In genomic region chr2:96882230-96882629, GRCh38 we compare ENCODE assay signal across 26 cellular contexts. TPM values are rescaled to one million over a fixed set of nuclear protein-coding genes. Genes with fewer than 3 reads are reported as not detected.
DNase-seq lines count a peak whose midpoint lies in the region; ATAC-seq and TF ChIP-seq lines count a peak whose summit lies in the region.
"Had no signal": no experiment of that assay in that cellular context is flagged by ENCODE, and none has a peak within 500 bp of the region (broad histone marks: within the 10 kb centered on the region; RNA-seq: fewer than 3 reads in every experiment).

No MANE protein-coding gene starts in this region.

- no peak overlapping the region for H4K8ac ChIP-seq in mesendoderm (ENCODE audit: low read depth, low read length)

- no peak overlapping the region for H3K4me2 ChIP-seq in mesendoderm (ENCODE audit: low read length)

- H3K4me1 ChIP-seq in endodermal cell (ENCODE audit: control insufficient read depth, insufficient read depth, low read length) (peaks cover 8% of the 10 kb centered on the region), mesendoderm (ENCODE audit: control insufficient read depth, low read depth, low read length) (peaks cover 15% of the 10 kb centered on the region), urinary bladder (ENCODE audit: insufficient read depth) (no peaks in the 10 kb centered on the region)
- H3K4me1 ChIP-seq: body of pancreas had no signal

- no peak for TF ChIP-seq CTCF in endodermal cell (conservative IDR thresholded peaks at IDR 0.05)
- TF ChIP-seq CTCF in activated CD8-positive, alpha-beta T cell treated with anti-CD3 and anti-CD28 coated beads for 36 hours (IDR thresholded peaks at IDR 0.05) = no peak

- H3K4me3 Mint-ChIP-seq in endodermal cell = no peak overlapping the region
- H3K4me3 Mint-ChIP-seq in activated CD8-positive, alpha-beta memory T cell treated with anti-CD3 and anti-CD28 coated beads, Interleukin-2, amount 10 ng/mL, durations not matched to agents 7 days and 5 days = no peak overlapping the region
- no peak overlapping the region for H3K4me3 Mint-ChIP-seq in activated CD8-positive, alpha-beta T cell treated with anti-CD3 and anti-CD28 coated beads for 36 hours
- H3K4me3 Mint-ChIP-seq: stimulated activated naive CD8-positive, alpha-beta T cell treated with anti-CD3 and anti-CD28 coated beads, Interleukin-15, Interleukin-2, amounts not matched to agents 100 ng/mL and 50 ng/mL, for 24 hours; type B pancreatic cell had no signal

- H3K27me3 ChIP-seq in endodermal cell (ENCODE audit: control insufficient read depth, insufficient read depth, low read length, poor library complexity, severe bottlenecking) (no peaks in the 10 kb centered on the region), mesendoderm (ENCODE audit: insufficient read depth, low read length, poor library complexity) (no peaks in the 10 kb centered on the region)
- H3K27me3 ChIP-seq: body of pancreas, MG63 had no signal

- H3K36me3 ChIP-seq in endodermal cell (ENCODE audit: control insufficient read depth, insufficient read depth, low read length) (no peaks in the 10 kb centered on the region), mesendoderm (ENCODE audit: control insufficient read depth, insufficient read depth, low read length) (no peaks in the 10 kb centered on the region), urinary bladder (ENCODE audit: insufficient read depth) (no peaks in the 10 kb centered on the region)
- H3K36me3 ChIP-seq: left lung, MG63 had no signal

- H2AK5ac ChIP-seq in mesendoderm (ENCODE audit: low read length) = peak overlapping the region; percentile 52

- H3K18ac ChIP-seq in mesendoderm (ENCODE audit: low read length) = peak overlapping the region; percentile 15

- CTCF ChIA-PET in activated CD8-positive, alpha-beta memory T cell treated with anti-CD3 and anti-CD28 coated beads, Interleukin-2, amount 10 ng/mL, durations not matched to agents 7 days and 5 days (lab: Charles Lee) = interaction anchor here (1.2 kb wide), 1 partner anchor 69 kb away, joined by 4 read pairs; no protein-coding TSS in a partner anchor
- CTCF ChIA-PET in activated CD8-positive, alpha-beta T cell treated with anti-CD3 and anti-CD28 coated beads for 36 hours (lab: Charles Lee) = interaction anchor here (2.6 to 3.0 kb wide), 2 partner anchors 24 to 69 kb away, joined by 10 to 11 read pairs; partner anchors contain the start of gene ANKRD39

- H3K9me3 ChIP-seq in endodermal cell (ENCODE audit: control insufficient read depth, low read length) = no peaks in the 10 kb centered on the region
- H3K9me3 ChIP-seq: body of pancreas, left lung, MG63 had no signal

- H3K56ac ChIP-seq in mesendoderm (ENCODE audit: low read length) = peak overlapping the region; percentile 75

- DNase-seq in NCI-H510A treated with DMSO at 0.1 percent for 48 hours (lab: John Stamatoyannopoulos, UW) (peak; percentile 21), NCI-H510A (lab: John Stamatoyannopoulos, UW) (no peak), endodermal cell (peak; percentile 82), mesendoderm (peak; percentile 49), dedifferentiated amniotic fluid mesenchymal stem cell (ENCODE audit: extremely low spot score) (no peak)
- DNase-seq in activated CD8-positive, alpha-beta memory T cell treated with anti-CD3 and anti-CD28 coated beads, Interleukin-2, amount 10 ng/mL, durations not matched to agents 7 days and 5 days = no peak
- no peak for DNase-seq in activated CD8-positive, alpha-beta T cell treated with anti-CD3 and anti-CD28 coated beads for 36 hours
- DNase-seq: 8988T; activated CD4-positive, CD25-positive, alpha-beta regulatory T cell; activated CD8-positive, alpha-beta memory T cell treated with anti-CD3 and anti-CD28 coated beads for 24 hours; body of pancreas; C1 segment of cervical spinal cord; foreskin melanocyte; GDM1; MG63; NCI-H146; NCI-H345; nucleus accumbens; T-helper 9 cell had no signal

- H3K4me1 Mint-ChIP-seq in endodermal cell = peaks cover 20% of the 10 kb centered on the region
- no peaks in the 10 kb centered on the region for H3K4me1 Mint-ChIP-seq in activated CD8-positive, alpha-beta memory T cell treated with anti-CD3 and anti-CD28 coated beads, Interleukin-2, amount 10 ng/mL, durations not matched to agents 7 days and 5 days
- no peaks in the 10 kb centered on the region for H3K4me1 Mint-ChIP-seq in activated CD8-positive, alpha-beta T cell treated with anti-CD3 and anti-CD28 coated beads for 36 hours (ENCODE audit: low read depth)

- H3K79me2 ChIP-seq in mesendoderm (ENCODE audit: control insufficient read depth, insufficient read depth, low read length) = no peaks in the 10 kb centered on the region

- intact Hi-C loops in activated CD8-positive, alpha-beta T cell treated with anti-CD3 and anti-CD28 coated beads for 36 hours (cut with micrococcal nuclease) = no loop called here

- H3K4me3 ChIP-seq in endodermal cell (ENCODE audit: low read length) (no peak overlapping the region), mesendoderm (ENCODE audit: low read length) (no peak overlapping the region), urinary bladder (ENCODE audit: low read depth, low read length) (no peak overlapping the region)
- H3K4me3 ChIP-seq: body of pancreas, coronary artery, GM12878, left lung, MG63 had no signal

- no peak overlapping the region for H4K5ac ChIP-seq in mesendoderm (ENCODE audit: low read length)

- H3K4ac ChIP-seq in mesendoderm (ENCODE audit: low read depth, low read length) = peak overlapping the region; percentile 6

- no peaks in the 10 kb centered on the region for H3K9me3 Mint-ChIP-seq in endodermal cell
- H3K9me3 Mint-ChIP-seq in activated CD8-positive, alpha-beta memory T cell treated with anti-CD3 and anti-CD28 coated beads, Interleukin-2, amount 10 ng/mL, durations not matched to agents 7 days and 5 days (ENCODE audit: low read depth) = no peaks in the 10 kb centered on the region
- no peaks in the 10 kb centered on the region for H3K9me3 Mint-ChIP-seq in activated CD8-positive, alpha-beta T cell treated with anti-CD3 and anti-CD28 coated beads for 36 hours
- H3K9me3 Mint-ChIP-seq: activated T-helper 2 cell treated with anti-CD3 and anti-CD28 coated beads, Interferon-gamma antibody, Interleukin-2, Interleukin-4, amounts not matched to agents 10 μg/mL and 5 μg/mL and 100 μg/mL, durations not matched to agents 14 hours and 24 hours and 36 hours; stimulated activated naive CD8-positive, alpha-beta T cell treated with anti-CD3 and anti-CD28 coated beads, Interleukin-15, Interleukin-2, amounts not matched to agents 100 ng/mL and 50 ng/mL, for 24 hours; type B pancreatic cell had no signal

- H3K27me3 Mint-ChIP-seq in endodermal cell (ENCODE audit: insufficient read depth) = peaks cover 2% of the 10 kb centered on the region
- H3K27me3 Mint-ChIP-seq in activated CD8-positive, alpha-beta memory T cell treated with anti-CD3 and anti-CD28 coated beads, Interleukin-2, amount 10 ng/mL, durations not matched to agents 7 days and 5 days = no peaks in the 10 kb centered on the region
- H3K27me3 Mint-ChIP-seq in activated CD8-positive, alpha-beta T cell treated with anti-CD3 and anti-CD28 coated beads for 36 hours = no peaks in the 10 kb centered on the region
- H3K27me3 Mint-ChIP-seq: stimulated activated naive CD8-positive, alpha-beta T cell treated with anti-CD3 and anti-CD28 coated beads, Interleukin-15, Interleukin-2, amounts not matched to agents 100 ng/mL and 50 ng/mL, for 24 hours; type B pancreatic cell had no signal

- no peak overlapping the region for H3K27ac Mint-ChIP-seq in endodermal cell
- no peak overlapping the region for H3K27ac Mint-ChIP-seq in activated CD8-positive, alpha-beta memory T cell treated with anti-CD3 and anti-CD28 coated beads, Interleukin-2, amount 10 ng/mL, durations not matched to agents 7 days and 5 days
- no peak overlapping the region for H3K27ac Mint-ChIP-seq in activated CD8-positive, alpha-beta T cell treated with anti-CD3 and anti-CD28 coated beads for 36 hours
- H3K27ac Mint-ChIP-seq: activated T-helper 2 cell treated with anti-CD3 and anti-CD28 coated beads, Interferon-gamma antibody, Interleukin-2, Interleukin-4, amounts not matched to agents 10 μg/mL and 5 μg/mL and 100 μg/mL, durations not matched to agents 14 hours and 24 hours and 36 hours; stimulated activated naive CD8-positive, alpha-beta T cell treated with anti-CD3 and anti-CD28 coated beads, Interleukin-15, Interleukin-2, amounts not matched to agents 100 ng/mL and 50 ng/mL, for 24 hours had no signal

- H3K9ac ChIP-seq in endodermal cell (ENCODE audit: extremely low read depth, low read length, poor library complexity, severe bottlenecking) (no peak overlapping the region), mesendoderm (ENCODE audit: low read length) (peak overlapping the region; percentile 12)

- ATAC-seq in activated CD8-positive, alpha-beta memory T cell treated with anti-CD3 and anti-CD28 coated beads, Interleukin-2, amount 10 ng/mL, durations not matched to agents 7 days and 5 days = no peak
- ATAC-seq in activated CD8-positive, alpha-beta T cell treated with anti-CD3 and anti-CD28 coated beads for 36 hours = no peak
- ATAC-seq: body of pancreas, GM12878, left lung had no signal

- H3K27ac ChIP-seq in endodermal cell (ENCODE audit: low read depth, low read length) (no peak overlapping the region), mesendoderm (ENCODE audit: low read depth, low read length) (peak overlapping the region; percentile 71), urinary bladder (ENCODE audit: low read depth) (peak overlapping the region; percentile 51)
- H3K27ac ChIP-seq: body of pancreas, coronary artery, left lung had no signal

- POLR2A ChIA-PET in activated CD8-positive, alpha-beta T cell treated with anti-CD3 and anti-CD28 coated beads for 36 hours (lab: Charles Lee) = no interaction called here

- 61 to 74% methylated on average over 7 to 12 of the region's 12 CpGs for WGBS in endodermal cell (ENCODE audit: insufficient coverage in 1 of 2, insufficient read length in 1 of 2), 2 experiments
- no CpG with 5 or more reads among the region's 12 CpGs for WGBS in mesendoderm (ENCODE audit: extremely low coverage, insufficient coverage, low lambda C conversion rate)
- WGBS in urinary bladder = 74% methylated on average over 12 of the region's 12 CpGs

- H2BK15ac ChIP-seq in mesendoderm (replicated peaks; ENCODE audit: low read depth) = no peak overlapping the region

- H3K36me3 Mint-ChIP-seq in endodermal cell (ENCODE audit: low read depth) = no peaks in the 10 kb centered on the region
- H3K36me3 Mint-ChIP-seq in activated CD8-positive, alpha-beta memory T cell treated with anti-CD3 and anti-CD28 coated beads, Interleukin-2, amount 10 ng/mL, durations not matched to agents 7 days and 5 days = no peaks in the 10 kb centered on the region
- H3K36me3 Mint-ChIP-seq in activated CD8-positive, alpha-beta T cell treated with anti-CD3 and anti-CD28 coated beads for 36 hours (ENCODE audit: low read depth) = no peaks in the 10 kb centered on the region
- H3K36me3 Mint-ChIP-seq: type B pancreatic cell had no signal

- H2BK120ac ChIP-seq in mesendoderm (ENCODE audit: low read depth, low read length) = peak overlapping the region; percentile 75

- H3K79me1 ChIP-seq in mesendoderm (ENCODE audit: low read length) = no peaks in the 10 kb centered on the region

- peak overlapping the region; percentile 41 for H2BK5ac ChIP-seq in mesendoderm (ENCODE audit: low read length)

- no peak overlapping the region for H3K23ac ChIP-seq in mesendoderm (ENCODE audit: low read length)

RNA-seq across cellular contexts. Expression of gene SEMA4C, which starts 12.3 kb away (rescaled TPM):
- total RNA-seq in endodermal cell (10 to 100 TPM; 82.5 to 92.1 TPM), urinary bladder (27.4 TPM)
- polyA plus RNA-seq in endodermal cell (2013, experiment 1 of 2) = 76.4 TPM
- polyA plus RNA-seq in endodermal cell (2013, experiment 2 of 2) = 67.9 TPM
- 32.1 TPM for polyA plus RNA-seq in mesendoderm (2013, experiment 1 of 2)
- polyA plus RNA-seq in mesendoderm (2013, experiment 2 of 2) = 31.2 TPM
- polyA plus RNA-seq in urinary bladder = 80.1 TPM
- total RNA-seq in activated CD8-positive, alpha-beta memory T cell treated with anti-CD3 and anti-CD28 coated beads, Interleukin-2, amount 10 ng/mL, durations not matched to agents 7 days and 5 days = 10 to 100 TPM in 1 of 2 experiments, 1 to 10 TPM in 1; 9.7 to 11.6 TPM
- 10 to 100 TPM; 10.4 to 12.4 TPM for total RNA-seq in activated CD8-positive, alpha-beta T cell treated with anti-CD3 and anti-CD28 coated beads for 36 hours

RNA-seq across cellular contexts. Expression of gene ANKRD39, which starts 24.4 kb away (rescaled TPM):
- 10 to 100 TPM; 14.6 to 16.7 TPM for total RNA-seq in endodermal cell
- 13.0 TPM for polyA plus RNA-seq in endodermal cell (2013, experiment 1 of 2)
- 14.1 TPM for polyA plus RNA-seq in endodermal cell (2013, experiment 2 of 2)
- polyA plus RNA-seq in mesendoderm (2013, experiment 1 of 2) = 14.2 TPM
- polyA plus RNA-seq in mesendoderm (2013, experiment 2 of 2) = 13.8 TPM
- 5.8 TPM for total RNA-seq in urinary bladder
- polyA plus RNA-seq in urinary bladder = 18.8 TPM
- total RNA-seq in activated CD8-positive, alpha-beta memory T cell treated with anti-CD3 and anti-CD28 coated beads, Interleukin-2, amount 10 ng/mL, durations not matched to agents 7 days and 5 days = 10 to 100 TPM; 32.6 to 42.6 TPM
- total RNA-seq in activated CD8-positive, alpha-beta T cell treated with anti-CD3 and anti-CD28 coated beads for 36 hours = 10 to 100 TPM; 22.6 TPM

RNA-seq across cellular contexts. Expression of gene ANKRD23, which starts 38.4 kb away (rescaled TPM):
- 1 to 10 TPM; 2.6 to 3.6 TPM for total RNA-seq in endodermal cell
- 3.5 TPM for polyA plus RNA-seq in endodermal cell (2013, experiment 1 of 2)
- polyA plus RNA-seq in endodermal cell (2013, experiment 2 of 2) = 2.6 TPM
- 0.86 TPM for polyA plus RNA-seq in mesendoderm (2013, experiment 1 of 2)
- polyA plus RNA-seq in mesendoderm (2013, experiment 2 of 2) = 1.7 TPM
- 2.6 TPM for total RNA-seq in urinary bladder
- polyA plus RNA-seq in urinary bladder = 5.1 TPM
- total RNA-seq in activated CD8-positive, alpha-beta memory T cell treated with anti-CD3 and anti-CD28 coated beads, Interleukin-2, amount 10 ng/mL, durations not matched to agents 7 days and 5 days = 10 to 100 TPM; 10.4 to 14.8 TPM
- total RNA-seq in activated CD8-positive, alpha-beta T cell treated with anti-CD3 and anti-CD28 coated beads for 36 hours = 1 to 10 TPM; 5.3 to 5.7 TPM

Comparison
In these comparisons a context has a peak if more than half of its experiments do, and no peak if none do; other contexts are left out.
1. DNase-seq: peak in NCI-H510A treated with DMSO at 0.1 percent for 48 hours (single experiment), endodermal cell (single experiment) and mesendoderm (single experiment); none in NCI-H510A (single experiment), dedifferentiated amniotic fluid mesenchymal stem cell (single experiment), activated CD8-positive, alpha-beta memory T cell treated with anti-CD3 and anti-CD28 coated beads, Interleukin-2, amount 10 ng/mL, durations not matched to agents 7 days and 5 days (single experiment) and activated CD8-positive, alpha-beta T cell treated with anti-CD3 and anti-CD28 coated beads for 36 hours (single experiment).